1 cellular context compared by ENCODE assay signal in the genomic region with DNA sequence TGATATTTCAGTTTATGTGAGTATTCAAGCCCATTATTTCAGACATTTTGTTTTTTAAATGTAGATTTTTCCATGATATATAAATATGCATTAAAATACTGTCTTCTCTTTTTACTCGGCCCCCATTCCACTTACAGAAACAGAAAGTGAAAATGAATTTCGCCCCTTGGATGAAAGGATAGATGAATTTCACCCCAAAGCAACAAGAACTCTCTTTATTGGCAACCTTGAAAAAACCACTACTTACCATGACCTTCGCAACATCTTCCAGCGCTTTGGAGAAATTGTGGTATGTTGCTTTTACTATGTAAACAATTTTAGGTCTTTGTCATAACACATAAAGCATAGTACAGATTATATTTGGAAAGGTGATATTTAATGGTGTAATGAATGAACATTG.
TF ChIP-seq lines count a peak whose summit lies in the region.

No MANE protein-coding gene starts in this region.

TF ChIP-seq in K562, 482 proteins besides CTCF, POLR2A, EP300 and RAD21:
- TF ChIP-seq, protein P1, sequence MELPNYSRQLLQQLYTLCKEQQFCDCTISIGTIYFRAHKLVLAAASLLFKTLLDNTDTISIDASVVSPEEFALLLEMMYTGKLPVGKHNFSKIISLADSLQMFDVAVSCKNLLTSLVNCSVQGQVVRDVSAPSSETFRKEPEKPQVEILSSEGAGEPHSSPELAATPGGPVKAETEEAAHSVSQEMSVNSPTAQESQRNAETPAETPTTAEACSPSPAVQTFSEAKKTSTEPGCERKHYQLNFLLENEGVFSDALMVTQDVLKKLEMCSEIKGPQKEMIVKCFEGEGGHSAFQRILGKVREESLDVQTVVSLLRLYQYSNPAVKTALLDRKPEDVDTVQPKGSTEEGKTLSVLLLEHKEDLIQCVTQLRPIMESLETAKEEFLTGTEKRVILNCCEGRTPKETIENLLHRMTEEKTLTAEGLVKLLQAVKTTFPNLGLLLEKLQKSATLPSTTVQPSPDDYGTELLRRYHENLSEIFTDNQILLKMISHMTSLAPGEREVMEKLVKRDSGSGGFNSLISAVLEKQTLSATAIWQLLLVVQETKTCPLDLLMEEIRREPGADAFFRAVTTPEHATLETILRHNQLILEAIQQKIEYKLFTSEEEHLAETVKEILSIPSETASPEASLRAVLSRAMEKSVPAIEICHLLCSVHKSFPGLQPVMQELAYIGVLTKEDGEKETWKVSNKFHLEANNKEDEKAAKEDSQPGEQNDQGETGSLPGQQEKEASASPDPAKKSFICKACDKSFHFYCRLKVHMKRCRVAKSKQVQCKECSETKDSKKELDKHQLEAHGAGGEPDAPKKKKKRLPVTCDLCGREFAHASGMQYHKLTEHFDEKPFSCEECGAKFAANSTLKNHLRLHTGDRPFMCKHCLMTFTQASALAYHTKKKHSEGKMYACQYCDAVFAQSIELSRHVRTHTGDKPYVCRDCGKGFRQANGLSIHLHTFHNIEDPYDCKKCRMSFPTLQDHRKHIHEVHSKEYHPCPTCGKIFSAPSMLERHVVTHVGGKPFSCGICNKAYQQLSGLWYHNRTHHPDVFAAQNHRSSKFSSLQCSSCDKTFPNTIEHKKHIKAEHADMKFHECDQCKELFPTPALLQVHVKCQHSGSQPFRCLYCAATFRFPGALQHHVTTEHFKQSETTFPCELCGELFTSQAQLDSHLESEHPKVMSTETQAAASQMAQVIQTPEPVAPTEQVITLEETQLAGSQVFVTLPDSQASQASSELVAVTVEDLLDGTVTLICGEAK (IDR thresholded peaks at IDR 0.05) = peak; percentile 92
- TF ChIP-seq, protein P1 (CRISPR knock-in tag; IDR thresholded peaks at IDR 0.05) = no peak
- TF ChIP-seq, protein P2, sequence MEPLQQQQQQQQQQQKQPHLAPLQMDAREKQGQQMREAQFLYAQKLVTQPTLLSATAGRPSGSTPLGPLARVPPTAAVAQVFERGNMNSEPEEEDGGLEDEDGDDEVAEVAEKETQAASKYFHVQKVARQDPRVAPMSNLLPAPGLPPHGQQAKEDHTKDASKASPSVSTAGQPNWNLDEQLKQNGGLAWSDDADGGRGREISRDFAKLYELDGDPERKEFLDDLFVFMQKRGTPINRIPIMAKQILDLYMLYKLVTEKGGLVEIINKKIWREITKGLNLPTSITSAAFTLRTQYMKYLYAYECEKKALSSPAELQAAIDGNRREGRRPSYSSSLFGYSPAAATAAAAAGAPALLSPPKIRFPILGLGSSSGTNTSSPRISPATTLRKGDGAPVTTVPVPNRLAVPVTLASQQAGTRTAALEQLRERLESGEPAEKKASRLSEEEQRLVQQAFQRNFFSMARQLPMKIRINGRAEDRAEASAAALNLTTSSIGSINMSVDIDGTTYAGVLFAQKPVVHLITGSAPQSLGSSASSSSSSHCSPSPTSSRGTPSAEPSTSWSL (CRISPR knock-in tag; IDR thresholded peaks at IDR 0.05; ENCODE audit: borderline replicate concordance) = no peak
TF ChIP-seq in K562: peak in this region for 1.
